ENCODE assay signal across 1 cellular context in the genomic region with DNA sequence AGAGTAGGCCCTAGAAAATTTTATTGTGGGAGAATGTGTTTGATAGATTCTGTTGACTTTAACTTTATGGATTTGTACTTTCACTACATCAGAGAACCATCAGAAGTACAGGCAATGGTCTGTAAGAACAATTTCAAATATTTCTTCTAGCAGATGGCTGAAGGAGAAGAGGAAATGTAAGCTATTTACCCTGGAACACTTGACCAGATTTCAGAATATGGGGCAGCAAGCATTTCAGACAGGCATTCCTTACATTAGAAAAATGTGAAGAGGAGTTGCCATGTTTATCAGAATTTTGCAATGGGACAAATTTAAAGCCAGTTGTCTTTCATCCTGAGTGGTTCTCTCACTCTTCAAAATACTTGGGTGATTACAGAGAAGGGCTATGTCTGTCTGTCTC.
TF ChIP-seq lines count a peak whose summit lies in the region.

No MANE protein-coding gene starts in this region.

TF ChIP-seq in HepG2, 621 proteins besides CTCF, POLR2A, EP300 and RAD21:
- TF ChIP-seq ZNF326 (CRISPR knock-in tag; IDR thresholded peaks at IDR 0.05; ENCODE audit: borderline replicate concordance) = no peak
- no peak for TF ChIP-seq HES4 (CRISPR knock-in tag; IDR thresholded peaks at IDR 0.05; ENCODE audit: borderline replicate concordance)
- TF ChIP-seq, protein P1, sequence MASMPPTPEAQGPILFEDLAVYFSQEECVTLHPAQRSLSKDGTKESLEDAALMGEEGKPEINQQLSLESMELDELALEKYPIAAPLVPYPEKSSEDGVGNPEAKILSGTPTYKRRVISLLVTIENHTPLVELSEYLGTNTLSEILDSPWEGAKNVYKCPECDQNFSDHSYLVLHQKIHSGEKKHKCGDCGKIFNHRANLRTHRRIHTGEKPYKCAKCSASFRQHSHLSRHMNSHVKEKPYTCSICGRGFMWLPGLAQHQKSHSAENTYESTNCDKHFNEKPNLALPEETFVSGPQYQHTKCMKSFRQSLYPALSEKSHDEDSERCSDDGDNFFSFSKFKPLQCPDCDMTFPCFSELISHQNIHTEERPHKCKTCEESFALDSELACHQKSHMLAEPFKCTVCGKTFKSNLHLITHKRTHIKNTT (CRISPR knock-in tag; IDR thresholded peaks at IDR 0.05) = no peak
- TF ChIP-seq, protein P2, sequence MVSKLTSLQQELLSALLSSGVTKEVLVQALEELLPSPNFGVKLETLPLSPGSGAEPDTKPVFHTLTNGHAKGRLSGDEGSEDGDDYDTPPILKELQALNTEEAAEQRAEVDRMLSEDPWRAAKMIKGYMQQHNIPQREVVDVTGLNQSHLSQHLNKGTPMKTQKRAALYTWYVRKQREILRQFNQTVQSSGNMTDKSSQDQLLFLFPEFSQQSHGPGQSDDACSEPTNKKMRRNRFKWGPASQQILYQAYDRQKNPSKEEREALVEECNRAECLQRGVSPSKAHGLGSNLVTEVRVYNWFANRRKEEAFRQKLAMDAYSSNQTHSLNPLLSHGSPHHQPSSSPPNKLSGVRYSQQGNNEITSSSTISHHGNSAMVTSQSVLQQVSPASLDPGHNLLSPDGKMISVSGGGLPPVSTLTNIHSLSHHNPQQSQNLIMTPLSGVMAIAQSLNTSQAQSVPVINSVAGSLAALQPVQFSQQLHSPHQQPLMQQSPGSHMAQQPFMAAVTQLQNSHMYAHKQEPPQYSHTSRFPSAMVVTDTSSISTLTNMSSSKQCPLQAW (CRISPR knock-in tag; IDR thresholded peaks at IDR 0.05) = no peak
- no peak for TF ChIP-seq ZNF260 (CRISPR knock-in tag; IDR thresholded peaks at IDR 0.05; ENCODE audit: borderline replicate concordance, low read depth)
- TF ChIP-seq DNMT3B (CRISPR knock-in tag; conservative IDR thresholded peaks at IDR 0.05) = no peak
- TF ChIP-seq ZNF205 (CRISPR knock-in tag; IDR thresholded peaks at IDR 0.05) = no peak
